ENCODE assay signal across 26 cellular contexts in the genomic region with DNA sequence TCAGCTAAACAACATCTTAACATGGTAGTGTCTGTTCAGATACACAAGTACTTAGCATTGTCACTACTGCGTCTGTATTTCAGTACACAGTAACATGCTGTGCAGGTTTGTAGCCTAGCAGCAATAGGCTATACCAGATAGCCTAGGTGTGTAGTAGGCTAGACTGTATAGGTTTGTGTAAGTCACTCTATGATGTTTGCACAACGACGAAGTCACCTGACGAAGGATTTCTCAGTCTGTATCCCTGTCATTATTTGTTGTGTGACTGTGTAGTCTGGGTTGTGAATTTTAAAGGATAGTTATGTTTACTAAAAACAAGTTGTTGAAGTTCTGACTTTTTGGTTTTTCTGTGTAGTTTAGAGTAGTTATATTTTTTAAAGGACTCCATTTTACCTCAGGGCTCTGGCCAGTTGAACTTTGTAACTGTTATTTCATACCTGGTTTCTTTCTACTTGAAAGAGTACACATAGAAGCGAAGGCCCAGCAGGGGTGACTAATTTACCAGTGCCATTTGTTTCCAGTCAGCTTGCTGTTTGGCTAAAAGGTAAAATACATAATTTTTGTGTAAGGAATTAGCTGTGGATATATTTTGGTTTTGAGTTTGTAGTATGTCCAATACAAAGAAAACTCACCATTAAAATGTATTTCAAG.
DNase-seq lines count a peak whose midpoint lies in the region; ATAC-seq and TF ChIP-seq lines count a peak whose summit lies in the region.
"Had no signal": no experiment of that assay in that cellular context is flagged by ENCODE, and none has a peak within 500 bp of the region (broad histone marks: within the 10 kb centered on the region; RNA-seq: fewer than 3 reads in every experiment).

No MANE protein-coding gene starts in this region.

- H3K36me3 ChIP-seq in liver (ENCODE audit: control insufficient read depth in 4 of 4, insufficient read depth in 3 of 4, low read depth in 1 of 4, low read length in 3 of 4) = peaks cover 0 to 10% (median 6%) of the 10 kb centered on the region in 4 donors
- peaks cover 0 to 7% (median under 1%) of the 10 kb centered on the region in 4 donors for H3K36me3 ChIP-seq in transverse colon
- peaks cover 0 to under 1% of the 10 kb centered on the region in 2 donors for H3K36me3 ChIP-seq in thyroid gland
- peaks cover 0 to 25% (median 0%) of the 10 kb centered on the region in 3 experiments for H3K36me3 ChIP-seq in naive thymus-derived CD4-positive, alpha-beta T cell (ENCODE audit: control insufficient read depth in 2 of 3, insufficient read depth in 3 of 3, low read length in 3 of 3)

- no peak overlapping the region for H3K4me3 Mint-ChIP-seq in activated T-cell treated with anti-CD3 and anti-CD28 coated beads, Interleukin-2, amount 50 U/mL, for 24 hours
- H3K4me3 Mint-ChIP-seq in naive thymus-derived CD4-positive, alpha-beta T cell = peak overlapping the region in 1 of 10 donors; percentile 12
- H3K4me3 Mint-ChIP-seq: B cell; dendritic cell treated with granulocyte-macrophage colony-stimulating factor and Interleukin-4, amounts not matched to agents 40 ng/mL and 50 ng/mL, for 4 days; stimulated activated naive CD8-positive, alpha-beta T cell treated with anti-CD3 and anti-CD28 coated beads, Interleukin-15, Interleukin-2, amounts not matched to agents 100 ng/mL and 50 ng/mL, for 24 hours had no signal

- in situ Hi-C loops in transverse colon (cut with MboI; ENCODE audit: low pct_ligation_motif_present in 1 of 4, low pct_unique_long_range_greater_than_20kb in 1 of 4, low sequenced_read_pairs in 3 of 4) = no loop called here

- H3K9me3 ChIP-seq in liver (ENCODE audit: control insufficient read depth in 4 of 4, low read length in 3 of 4) = no peaks in the 10 kb centered on the region
- H3K9me3 ChIP-seq in transverse colon = no peaks in the 10 kb centered on the region
- H3K9me3 ChIP-seq in thyroid gland = no peaks in the 10 kb centered on the region
- no peaks in the 10 kb centered on the region for H3K9me3 ChIP-seq in naive thymus-derived CD4-positive, alpha-beta T cell (ENCODE audit: control insufficient read depth in 2 of 3, low read length in 3 of 3)
- H3K9me3 ChIP-seq: A549, heart left ventricle, tibial artery had no signal

- H3K4me3 ChIP-seq in liver (ENCODE audit: low read depth in 1 of 3, low read length in 3 of 3) (no peak overlapping the region), transverse colon (no peak overlapping the region), thyroid gland (replicated peaks in 1 of 3) (no peak overlapping the region)
- H3K4me3 ChIP-seq in naive thymus-derived CD4-positive, alpha-beta T cell (ENCODE audit: low read length) = no peak overlapping the region
- H3K4me3 ChIP-seq: A549, heart left ventricle, K562, tibial artery had no signal

- no peak for TF ChIP-seq EP300 in transverse colon (IDR thresholded peaks at IDR 0.05; ENCODE audit: low read depth)

- no peak for TF ChIP-seq RAD21 in liver (IDR thresholded peaks at IDR 0.05)

- TF ChIP-seq POLR2A in transverse colon (IDR thresholded peaks at IDR 0.05) (no peak), thyroid gland (IDR thresholded peaks at IDR 0.05) (no peak)

- H3K27me3 ChIP-seq in liver (ENCODE audit: control insufficient read depth in 4 of 4, insufficient read depth in 4 of 4, low read length in 3 of 4) (no peaks in the 10 kb centered on the region), transverse colon (no peaks in the 10 kb centered on the region), thyroid gland (no peaks in the 10 kb centered on the region)
- H3K27me3 ChIP-seq in naive thymus-derived CD4-positive, alpha-beta T cell (ENCODE audit: control insufficient read depth in 2 of 2, insufficient read depth in 2 of 2, low read length in 2 of 2) = no peaks in the 10 kb centered on the region
- H3K27me3 ChIP-seq: heart left ventricle, tibial artery had no signal

- intact Hi-C loops in transverse colon (cut with DNase I; ENCODE audit: low total_unique reads) (no loop called here), thyroid gland (cut with DNase I) (no loop called here)
- intact Hi-C loops in naive thymus-derived CD4-positive, alpha-beta T cell (cut with micrococcal nuclease) = no loop called here

- DNase-seq in activated T-cell treated with anti-CD3 and anti-CD28 coated beads, Interleukin-2, amount 50 U/mL, for 24 hours = no peak
- no peak for DNase-seq in activated T-cell treated with anti-CD3 and anti-CD28 coated beads, Interleukin-2, amount 50 U/mL, for 1 hour
- DNase-seq in NCI-H69 (lab: John Stamatoyannopoulos, UW) (peak; percentile 46), transverse colon (no peak), thyroid gland (no peak)
- no peak for DNase-seq in naive thymus-derived CD4-positive, alpha-beta T cell
- DNase-seq: activated CD4-positive, alpha-beta T cell treated with anti-CD3 and anti-CD28 coated beads, Interleukin-2, amount 50 U/mL, for 4 hours; activated naive CD4-positive, alpha-beta T cell; anterior cingulate cortex; EL; H7; heart left ventricle; left ventricle myocardium superior; NCI-H1694 treated with DMSO at 0.1 percent for 48 hours; NCI-H2227 treated with DMSO at 0.1 percent for 48 hours; NCI-H748 treated with DMSO at 0.1 percent for 48 hours; stimulated activated CD4-positive, alpha-beta T cell treated with anti-CD3 and anti-CD28 coated beads, Interleukin-4, amount 100 ng/mL, for 24 hours; T-helper 9 cell; tibial artery had no signal

- H3K9ac ChIP-seq in liver (ENCODE audit: low read depth in 1 of 2, low read length in 2 of 2) = no peak overlapping the region

- POLR2A ChIA-PET in naive thymus-derived CD4-positive, alpha-beta T cell (lab: Charles Lee) = interaction anchor here (0.7 kb wide), 2 partner anchors 15 to 1713 kb away, joined by 3 read pairs; no protein-coding TSS in a partner anchor

- peaks cover 0 to 6% (median 3%) of the 10 kb centered on the region in 4 donors for H3K4me1 ChIP-seq in liver (ENCODE audit: control insufficient read depth in 4 of 4, insufficient read depth in 4 of 4, low read length in 3 of 4)
- peaks cover 13 to 57% (median 36%) of the 10 kb centered on the region in 4 donors for H3K4me1 ChIP-seq in transverse colon
- H3K4me1 ChIP-seq in thyroid gland = peaks cover 34 to 55% of the 10 kb centered on the region in 2 donors
- H3K4me1 ChIP-seq in naive thymus-derived CD4-positive, alpha-beta T cell (ENCODE audit: control insufficient read depth in 2 of 2, insufficient read depth in 2 of 2, low read length in 2 of 2) = peaks cover 13 to 20% of the 10 kb centered on the region in 2 donors

- peak overlapping the region; percentile 8 for H3K27ac Mint-ChIP-seq in activated T-cell treated with anti-CD3 and anti-CD28 coated beads, Interleukin-2, amount 50 U/mL, for 24 hours
- peak overlapping the region in 4 of 9 donors; percentile 6 to 57 (median 16) for H3K27ac Mint-ChIP-seq in naive thymus-derived CD4-positive, alpha-beta T cell
- H3K27ac Mint-ChIP-seq: B cell; dendritic cell treated with granulocyte-macrophage colony-stimulating factor and Interleukin-4, amounts not matched to agents 40 ng/mL and 50 ng/mL, for 4 days had no signal

- peaks cover 92% of the 10 kb centered on the region for H3K36me3 Mint-ChIP-seq in activated T-cell treated with anti-CD3 and anti-CD28 coated beads, Interleukin-2, amount 50 U/mL, for 24 hours (ENCODE audit: low read depth)
- H3K36me3 Mint-ChIP-seq in naive thymus-derived CD4-positive, alpha-beta T cell = peaks cover 4 to 37% (median 12%) of the 10 kb centered on the region in 5 donors

- TF ChIP-seq CTCF in liver (IDR thresholded peaks at IDR 0.05; ENCODE audit: low read depth, low read length, missing input control) = no peak
- TF ChIP-seq CTCF in transverse colon (IDR thresholded peaks at IDR 0.05) = no peak
- TF ChIP-seq CTCF in thyroid gland (IDR thresholded peaks at IDR 0.05) = no peak

- H3K9me3 Mint-ChIP-seq in activated T-cell treated with anti-CD3 and anti-CD28 coated beads, Interleukin-2, amount 50 U/mL, for 24 hours = no peaks in the 10 kb centered on the region
- no peaks in the 10 kb centered on the region for H3K9me3 Mint-ChIP-seq in naive thymus-derived CD4-positive, alpha-beta T cell
- H3K9me3 Mint-ChIP-seq: dendritic cell treated with granulocyte-macrophage colony-stimulating factor and Interleukin-4, amounts not matched to agents 40 ng/mL and 50 ng/mL, for 4 days; stimulated activated naive CD8-positive, alpha-beta T cell treated with anti-CD3 and anti-CD28 coated beads, Interleukin-15, Interleukin-2, amounts not matched to agents 100 ng/mL and 50 ng/mL, for 24 hours had no signal

- no peaks in the 10 kb centered on the region for H3K27me3 Mint-ChIP-seq in activated T-cell treated with anti-CD3 and anti-CD28 coated beads, Interleukin-2, amount 50 U/mL, for 24 hours
- H3K27me3 Mint-ChIP-seq in naive thymus-derived CD4-positive, alpha-beta T cell = no peaks in the 10 kb centered on the region
- H3K27me3 Mint-ChIP-seq: B cell; dendritic cell treated with granulocyte-macrophage colony-stimulating factor and Interleukin-4, amounts not matched to agents 40 ng/mL and 50 ng/mL, for 4 days; stimulated activated naive CD8-positive, alpha-beta T cell treated with anti-CD3 and anti-CD28 coated beads, Interleukin-15, Interleukin-2, amounts not matched to agents 100 ng/mL and 50 ng/mL, for 24 hours had no signal

- 67% methylated on average over 5 of the region's 5 CpGs for WGBS in liver
- 40 to 68% methylated on average over 3 to 5 of the region's 5 CpGs for WGBS in transverse colon (ENCODE audit: low coverage in 1 of 2), 2 donors
- WGBS in thyroid gland, 2 donors = 93 to 96% methylated on average over 5 of the region's 5 CpGs

- no peak for ATAC-seq in naive thymus-derived CD4-positive, alpha-beta T cell
- ATAC-seq in HG02759 (IDR thresholded peaks at IDR 0.05; ENCODE audit: unreplicated experiment) = no peak
- ATAC-seq: A549, heart left ventricle, K562 had no signal

- H3K27ac ChIP-seq in liver (ENCODE audit: low read depth in 1 of 2, low read length in 2 of 2) = peak overlapping the region in 1 of 2 donors; percentile 31
- peak overlapping the region; percentile 9 to 60 (median 36) for H3K27ac ChIP-seq in transverse colon
- no peak overlapping the region for H3K27ac ChIP-seq in thyroid gland
- no peak overlapping the region for H3K27ac ChIP-seq in naive thymus-derived CD4-positive, alpha-beta T cell (ENCODE audit: low read depth, low read length)
- H3K27ac ChIP-seq: A549, heart left ventricle, tibial artery had no signal

- H3K4me1 Mint-ChIP-seq in activated T-cell treated with anti-CD3 and anti-CD28 coated beads, Interleukin-2, amount 50 U/mL, for 24 hours (ENCODE audit: low read depth) = peaks cover 81% of the 10 kb centered on the region
- peaks cover 43 to 96% (median 86%) of the 10 kb centered on the region in 7 donors for H3K4me1 Mint-ChIP-seq in naive thymus-derived CD4-positive, alpha-beta T cell

- CTCF ChIA-PET in naive thymus-derived CD4-positive, alpha-beta T cell (lab: Charles Lee) = no interaction called here

TF ChIP-seq in liver, 16 proteins besides CTCF, POLR2A, EP300 and RAD21 (continues in another document):
- TF ChIP-seq YY1 (IDR thresholded peaks at IDR 0.05) (peak; percentile 76), EGR1 (IDR thresholded peaks at IDR 0.05; ENCODE audit: low read depth in 2 of 2) (no peak), FOXA2 (IDR thresholded peaks at IDR 0.05) (no peak), NR2F2 (IDR thresholded peaks at IDR 0.05) (no peak), RXRA (IDR thresholded peaks at IDR 0.05) (peak in 1 of 2 donors; percentile 30)

Comparison
In these comparisons a context has a peak if more than half of its experiments do, and no peak if none do; other contexts are left out.
1. H3K27ac ChIP-seq: peak in transverse colon (4 of 4); none in thyroid gland (0 of 3) and naive thymus-derived CD4-positive, alpha-beta T cell (single experiment).